Comparison of ENCODE assay signal across 8 cellular contexts in the genomic region with DNA sequence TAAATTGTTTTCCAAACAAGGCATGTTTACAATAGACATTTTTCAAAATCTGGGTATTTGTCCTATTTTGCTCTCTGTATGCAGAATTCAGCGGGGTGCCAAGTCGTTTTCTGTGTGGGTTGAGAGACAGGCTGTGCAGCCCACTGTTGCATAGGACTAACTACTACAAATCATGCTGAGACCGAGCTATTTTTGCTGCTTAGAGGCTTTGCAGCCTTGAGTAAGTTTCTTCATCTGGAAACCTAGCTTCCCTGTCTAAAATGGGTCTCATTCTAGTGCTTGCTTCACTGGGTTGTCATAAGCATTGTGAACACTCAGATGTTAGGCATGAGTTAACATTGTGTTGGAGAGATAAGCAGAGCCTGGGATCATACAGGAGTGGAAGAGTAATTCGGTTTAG. TPM values are rescaled to one million over a fixed set of nuclear protein-coding genes. Genes with fewer than 3 reads are reported as not detected.
DNase-seq lines count a peak whose midpoint lies in the region; ATAC-seq and TF ChIP-seq lines count a peak whose summit lies in the region.

No MANE protein-coding gene starts in this region.

- POLR2A ChIA-PET in CD4-positive, alpha-beta T cell (lab: Charles Lee): interaction anchor here (1.7 to 2.4 kb wide), 4 partner anchors 39 to 145 kb away, joined by 5 to 17 read pairs (median 8); a partner anchor contains a TSS

- H3K9me3 Mint-ChIP-seq in CD4-positive, alpha-beta T cell: no peaks in the 10 kb centered on the region

- WGBS in mesodermal cell (ENCODE audit: insufficient coverage in 2 of 2), 2 experiments: 25 to 28% methylated on average over 2 of the region's 4 CpGs

- CTCF ChIA-PET in CD4-positive, alpha-beta T cell (lab: Charles Lee): interaction anchor here (1.0 kb wide), 1 partner anchor 102 kb away, joined by 3 read pairs; no protein-coding TSS in a partner anchor

- no peaks in the 10 kb centered on the region for H4K20me1 ChIP-seq in MM.1S (ENCODE audit: insufficient read depth, low read length)

- peak overlapping the region; percentile 92 for H3K4me3 Mint-ChIP-seq in CD4-positive, alpha-beta T cell

- H3K4me1 ChIP-seq in MM.1S (ENCODE audit: low read length): peaks cover 15% of the 10 kb centered on the region; the same call in 1 of the 2 replicates
- H3K4me1 ChIP-seq in breast epithelium: no peaks in the 10 kb centered on the region
- peaks cover 12% of the 10 kb centered on the region for H3K4me1 ChIP-seq in mesodermal cell (ENCODE audit: control insufficient read depth, insufficient read depth, low read length, poor library complexity, severe bottlenecking)

- H3K4me3 ChIP-seq in MM.1S (ENCODE audit: low read length): no peak overlapping the region
- peak overlapping the region in 2 of 3 donors; percentile 87 to 98 for H3K4me3 ChIP-seq in breast epithelium
- H3K4me3 ChIP-seq in mesodermal cell (ENCODE audit: extremely low read depth, insufficient read depth, low read length, poor library complexity, severe bottlenecking): peak overlapping the region; percentile 91

- no peaks in the 10 kb centered on the region for H3K9me2 ChIP-seq in MM.1S (replicated peaks; ENCODE audit: insufficient read depth, low read length)

- H3K4me2 ChIP-seq in MM.1S (ENCODE audit: low read depth, low read length): peak overlapping the region; percentile 74

- no peak for ATAC-seq in CD4-positive, alpha-beta T cell (ENCODE audit: poor library complexity)
- ATAC-seq in GM18868 (IDR thresholded peaks at IDR 0.05; ENCODE audit: unreplicated experiment): no peak
- ATAC-seq in HG03039 (IDR thresholded peaks at IDR 0.05; ENCODE audit: unreplicated experiment): no peak
- ATAC-seq in HG02938 (IDR thresholded peaks at IDR 0.05; ENCODE audit: unreplicated experiment): no peak

- no peak overlapping the region for H3K9ac ChIP-seq in MM.1S (ENCODE audit: low read length)

- peaks cover 59% of the 10 kb centered on the region for H3K4me1 Mint-ChIP-seq in CD4-positive, alpha-beta T cell (ENCODE audit: low read depth)

- TF ChIP-seq CTCF in CD4-positive, alpha-beta T cell (IDR thresholded peaks at IDR 0.05): no peak
- TF ChIP-seq CTCF in MM.1S (IDR thresholded peaks at IDR 0.05; ENCODE audit: low read length): no peak
- no peak for TF ChIP-seq CTCF in breast epithelium (IDR thresholded peaks at IDR 0.05)

- no peaks in the 10 kb centered on the region for H3K9me3 ChIP-seq in CD4-positive, alpha-beta T cell (ENCODE audit: control insufficient read depth, low read length)
- H3K9me3 ChIP-seq in MM.1S (replicated peaks; ENCODE audit: insufficient read depth, low read length): no peaks in the 10 kb centered on the region
- no peaks in the 10 kb centered on the region for H3K9me3 ChIP-seq in breast epithelium
- no peaks in the 10 kb centered on the region for H3K9me3 ChIP-seq in mesodermal cell (ENCODE audit: control insufficient read depth, low read length)

- H3K27ac ChIP-seq in CD4-positive, alpha-beta T cell (ENCODE audit: low read depth, low read length): no peak overlapping the region
- H3K27ac ChIP-seq in MM.1S (ENCODE audit: low read length): no peak overlapping the region
- H3K27ac ChIP-seq in breast epithelium: peak overlapping the region in 1 of 2 donors; percentile 95
- no peak overlapping the region for H3K27ac ChIP-seq in mesodermal cell (ENCODE audit: low read depth, low read length, severe bottlenecking)

- H3K27me3 Mint-ChIP-seq in CD4-positive, alpha-beta T cell: no peaks in the 10 kb centered on the region

- no peak for TF ChIP-seq POLR2A in breast epithelium (IDR thresholded peaks at IDR 0.05)

- H3K36me3 ChIP-seq in MM.1S (replicated peaks; ENCODE audit: insufficient read depth, low read length) (no peaks in the 10 kb centered on the region), breast epithelium (no peaks in the 10 kb centered on the region), mesodermal cell (ENCODE audit: control insufficient read depth, insufficient read depth, low read length) (peaks cover 20% of the 10 kb centered on the region)

- H3K27ac Mint-ChIP-seq in CD4-positive, alpha-beta T cell: peak overlapping the region; percentile 81

- peaks cover 6% of the 10 kb centered on the region for H3K36me3 Mint-ChIP-seq in CD4-positive, alpha-beta T cell (ENCODE audit: low read depth)

- H3F3A ChIP-seq in MM.1S (ENCODE audit: insufficient read depth, low read length): no peaks in the 10 kb centered on the region; the same call in 1 of the 2 replicates

- no peak for DNase-seq in CD4-positive, alpha-beta T cell
- no peak for DNase-seq in MM.1S
- DNase-seq in breast epithelium (ENCODE audit: low spot score in 2 of 2): no peak
- DNase-seq in NCI-H446 treated with DMSO at 0.1 percent for 48 hours (lab: John Stamatoyannopoulos, UW): no peak

- H3K79me2 ChIP-seq in MM.1S (ENCODE audit: low read length): peaks cover 30% of the 10 kb centered on the region

- H2AFZ ChIP-seq in MM.1S (ENCODE audit: low read length): no peak overlapping the region

- intact Hi-C loops in CD4-positive, alpha-beta T cell (cut with DNase I, micrococcal nuclease): loop anchor here (2.0 to 5.0 kb wide), 2 partner anchors 42 to 148 kb away; no protein-coding TSS in a partner anchor
- intact Hi-C loops in breast epithelium (cut with DNase I; ENCODE audit: low total_unique reads): no loop called here

- H3K27me3 ChIP-seq in CD4-positive, alpha-beta T cell (ENCODE audit: control insufficient read depth, insufficient read depth, low read length): no peaks in the 10 kb centered on the region
- no peaks in the 10 kb centered on the region for H3K27me3 ChIP-seq in MM.1S (replicated peaks; ENCODE audit: insufficient read depth, low read length)
- H3K27me3 ChIP-seq in breast epithelium: no peaks in the 10 kb centered on the region

RNA-seq across cellular contexts. Expression of a gene that starts 1.3 kb away (rescaled TPM):
- total RNA-seq in CD4-positive, alpha-beta T cell: 10 to 100 TPM; 24.9 to 25.5 TPM
- total RNA-seq in breast epithelium: 10 to 100 TPM; 16.0 to 41.3 (median 23.3) TPM
- polyA plus RNA-seq in mesodermal cell (2013, experiment 1 of 2): 43.7 TPM
- polyA plus RNA-seq in mesodermal cell (2013, experiment 2 of 2): 49.2 TPM
